Comparison of ENCODE assay signal across 6 cellular contexts in the genomic region with DNA sequence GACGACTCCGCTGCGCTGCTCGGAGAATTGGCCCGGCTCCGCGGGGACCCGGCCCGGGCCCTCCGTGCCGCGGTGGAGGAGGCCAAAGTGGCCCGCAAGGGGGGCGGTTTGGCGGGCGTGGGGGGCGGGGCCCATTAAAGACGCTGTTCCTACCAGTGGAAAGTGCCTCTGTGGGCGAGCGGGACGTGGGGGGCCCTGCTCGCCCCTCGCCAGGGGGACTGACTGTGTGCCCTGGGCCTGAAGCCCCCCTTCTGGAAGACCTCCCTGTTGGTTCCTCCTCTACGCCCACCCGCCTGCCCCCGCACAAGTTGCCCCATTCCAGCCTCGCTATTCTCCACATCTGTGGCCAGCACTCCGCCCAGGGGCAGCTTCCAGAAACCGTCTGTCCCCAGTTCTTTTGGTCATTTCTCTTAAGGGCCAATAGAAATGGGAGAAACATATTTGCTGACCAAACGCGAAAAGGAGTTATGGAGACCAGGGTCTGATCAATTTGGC. TPM values are rescaled to one million over a fixed set of nuclear protein-coding genes. Genes with fewer than 3 reads are reported as not detected.
DNase-seq lines count a peak whose midpoint lies in the region; ATAC-seq and TF ChIP-seq lines count a peak whose summit lies in the region.

No MANE protein-coding gene starts in this region.

- H3K9me2 ChIP-seq in Karpas-422 (replicated peaks; ENCODE audit: insufficient read depth, low read length): no peaks in the 10 kb centered on the region

- H3K9ac ChIP-seq in Karpas-422 (ENCODE audit: low read length): no peak overlapping the region

- H3K4me3 ChIP-seq in Karpas-422 (ENCODE audit: low read length): no peak overlapping the region
- H3K4me3 ChIP-seq in effector memory CD4-positive, alpha-beta T cell (ENCODE audit: insufficient read depth, low read depth, low read length, poor library complexity, severe bottlenecking): peak overlapping the region; percentile 29
- H3K4me3 ChIP-seq in retinal pigment epithelial cell (ENCODE audit: low read length): peak overlapping the region; percentile 52
- H3K4me3 ChIP-seq in mucosa of descending colon: no peak overlapping the region

- H3K27me3 ChIP-seq in Karpas-422 (ENCODE audit: low read length): no peaks in the 10 kb centered on the region
- peaks cover 31% of the 10 kb centered on the region for H3K27me3 ChIP-seq in effector memory CD4-positive, alpha-beta T cell (replicated peaks; ENCODE audit: control insufficient read depth, insufficient read depth, low read length, poor library complexity, severe bottlenecking)

- TF ChIP-seq CTCF in retinal pigment epithelial cell (conservative IDR thresholded peaks at IDR 0.05; ENCODE audit: low read depth, low read length): no peak
- no peak for TF ChIP-seq CTCF in mucosa of descending colon (IDR thresholded peaks at IDR 0.05)

- H3K9me3 ChIP-seq in Karpas-422 (ENCODE audit: low read length): no peaks in the 10 kb centered on the region
- no peaks in the 10 kb centered on the region for H3K9me3 ChIP-seq in effector memory CD4-positive, alpha-beta T cell (ENCODE audit: control insufficient read depth, low read length)
- no peaks in the 10 kb centered on the region for H3K9me3 ChIP-seq in mucosa of descending colon

- no peak for ATAC-seq in mucosa of descending colon

- H3K27ac ChIP-seq in Karpas-422 (ENCODE audit: low read length): no peak overlapping the region
- H3K27ac ChIP-seq in effector memory CD4-positive, alpha-beta T cell (ENCODE audit: insufficient read depth, low read length, poor library complexity, severe bottlenecking): no peak overlapping the region

- no peak overlapping the region for H2AFZ ChIP-seq in Karpas-422 (ENCODE audit: low read length)

- H3K4me2 ChIP-seq in Karpas-422 (ENCODE audit: low read depth, low read length, poor library complexity, severe bottlenecking): peak overlapping the region; percentile 41

- DNase-seq in Karpas-422 (no peak), retinal pigment epithelial cell (ENCODE audit: low read depth) (no peak), midbrain (lab: John Stamatoyannopoulos, UW) (no peak), NCI-H2171 (lab: John Stamatoyannopoulos, UW) (no peak), mucosa of descending colon (no peak)
- DNase-seq in effector memory CD4-positive, alpha-beta T cell: no peak

- H3K4me1 ChIP-seq in Karpas-422 (ENCODE audit: low read length) (peaks cover 27% of the 10 kb centered on the region), mucosa of descending colon (ENCODE audit: low read depth) (peaks cover 26% of the 10 kb centered on the region)
- H3K4me1 ChIP-seq in effector memory CD4-positive, alpha-beta T cell (ENCODE audit: control insufficient read depth, insufficient read depth, low read length, poor library complexity, severe bottlenecking): peaks cover 52% of the 10 kb centered on the region

- 0 out of 2 replicates have a peak, but pooled peaks cover 4% of the 10 kb centered on the region for H3K79me2 ChIP-seq in Karpas-422 (ENCODE audit: low read length)

- H4K20me1 ChIP-seq in Karpas-422 (ENCODE audit: insufficient read depth, low read depth, low read length): peaks cover 9% of the 10 kb centered on the region; the same call in 1 of the 2 replicates

- intact Hi-C loops in mucosa of descending colon (cut with DNase I, micrococcal nuclease): no loop called here

- H3K36me3 ChIP-seq in Karpas-422 (ENCODE audit: insufficient read depth, low read length) (no peaks in the 10 kb centered on the region), mucosa of descending colon (ENCODE audit: low read depth) (no peaks in the 10 kb centered on the region)
- no peaks in the 10 kb centered on the region for H3K36me3 ChIP-seq in effector memory CD4-positive, alpha-beta T cell (ENCODE audit: control insufficient read depth, insufficient read depth, low read length)

RNA-seq across cellular contexts. Expression of a gene that starts 1.9 kb away (rescaled TPM):
- 0.32 and 0.67 TPM in 2 replicates for total RNA-seq in Karpas-422 (2014; rRNA removed; shearing (Covaris generic); ENCODE audit: low replicate concordance)
- 1 to 10 TPM; 1.4 to 3.0 (median 2.2) TPM for total RNA-seq in mucosa of descending colon

RNA-seq across cellular contexts. Expression of a gene that starts 2.2 kb away (rescaled TPM):
- 3.0 and 9.9 TPM in 2 replicates for total RNA-seq in Karpas-422 (2014; rRNA removed; shearing (Covaris generic); ENCODE audit: low replicate concordance)
- total RNA-seq in mucosa of descending colon: 10 to 100 TPM in 2 of 3 donors, 1 to 10 TPM in 1; 8.8 to 22.5 (median 16.4) TPM

RNA-seq across cellular contexts. Expression of a gene that starts 7.4 kb away (rescaled TPM):
- 3.6 and 6.6 TPM in 2 replicates for total RNA-seq in Karpas-422 (2014; rRNA removed; shearing (Covaris generic); ENCODE audit: low replicate concordance)
- 1 to 10 TPM; 6.0 to 8.3 (median 7.7) TPM for total RNA-seq in mucosa of descending colon

RNA-seq across cellular contexts. Expression of a gene that starts 8.8 kb away (rescaled TPM):
- total RNA-seq in Karpas-422 (2014; rRNA removed; shearing (Covaris generic); ENCODE audit: low replicate concordance): not detected in 2 replicates
- not detected for total RNA-seq in mucosa of descending colon

RNA-seq across cellular contexts. Expression of a gene that starts 12.0 kb away (rescaled TPM):
- not detected in 2 replicates for total RNA-seq in Karpas-422 (2014; rRNA removed; shearing (Covaris generic); ENCODE audit: low replicate concordance)
- not detected for total RNA-seq in mucosa of descending colon

Comparison
In these comparisons a context has a peak if more than half of its experiments do, and no peak if none do; other contexts are left out.
1. H3K4me3 ChIP-seq: peak in effector memory CD4-positive, alpha-beta T cell (single experiment) and retinal pigment epithelial cell (single experiment); none in Karpas-422 (single experiment) and mucosa of descending colon (single experiment).